ENCODE assay signal across 8 cellular contexts in the genomic region with DNA sequence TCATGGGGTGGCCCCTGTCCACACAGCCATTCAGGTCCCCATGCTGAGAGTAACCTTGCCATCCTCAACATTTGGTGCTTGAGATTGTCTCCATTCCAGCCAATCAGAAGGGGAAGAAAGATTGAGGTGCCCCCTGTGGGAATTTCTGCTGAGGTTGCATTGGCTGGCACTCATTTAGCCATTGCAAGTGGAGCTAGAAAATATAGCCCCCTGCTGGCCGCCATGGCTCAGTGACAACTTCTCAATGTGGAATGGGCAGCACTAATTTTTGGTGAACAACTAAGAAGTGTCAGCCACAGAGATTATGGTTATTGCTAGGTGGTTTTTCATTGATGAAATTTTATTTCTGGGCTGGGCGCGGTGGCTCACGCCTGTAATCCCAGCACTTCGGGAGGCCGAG. TPM values are rescaled to one million over a fixed set of nuclear protein-coding genes. Genes with fewer than 3 reads are reported as not detected.
DNase-seq lines count a peak whose midpoint lies in the region; ATAC-seq, FAIRE-seq and TF ChIP-seq lines count a peak whose summit lies in the region.

No MANE protein-coding gene starts in this region.

- no peak overlapping the region for H3K27ac ChIP-seq in PC-3 (ENCODE audit: low read length)

- peak; percentile 26 for DNase-seq in activated naive CD4-positive, alpha-beta T cell treated with Interleukin-2 at 50 U/mL for 16 hours
- DNase-seq in activated naive CD4-positive, alpha-beta T cell (lab: John Stamatoyannopoulos, UW) = no peak
- DNase-seq in PC-3 = peak; percentile 54
- peak; percentile 50 for DNase-seq in bronchial epithelial cell (ENCODE audit: low read depth)
- peak; percentile 50 for DNase-seq in medulla oblongata (ENCODE audit: extremely low spot score)
- DNase-seq in hippocampal formation (lab: John Stamatoyannopoulos, UW) = no peak
- no peak for DNase-seq in GDM1 (lab: John Stamatoyannopoulos, UW)

- H3F3A ChIP-seq in PC-3 (ENCODE audit: low read length, unreplicated experiment) = no peaks in the 10 kb centered on the region

- POLR2A ChIA-PET in PC-3 (lab: Charles Lee; ENCODE audit: unreplicated experiment) = no interaction called here

- H3K4me3 ChIP-seq in PC-3 (ENCODE audit: low read length) (no peak overlapping the region), bronchial epithelial cell (ENCODE audit: low read depth, low read length) (no peak overlapping the region)

- no TSS peak for BruUV-seq in PC-3 (replicated peaks; lab: Mats Ljungman, UMichigan)

- peak; percentile 74 for TF ChIP-seq CTCF in PC-3 (conservative IDR thresholded peaks at IDR 0.05; ENCODE audit: low read depth, low read length)
- peak; percentile 74 for TF ChIP-seq CTCF in bronchial epithelial cell (IDR thresholded peaks at IDR 0.05; ENCODE audit: insufficient read depth, low read length, severe bottlenecking)

- no peaks in the 10 kb centered on the region for H3K79me2 ChIP-seq in PC-3 (ENCODE audit: low read length)

- intact Hi-C loops in PC-3 (cut with micrococcal nuclease) = loop anchor here (1.0 kb wide), 1 partner anchor 263 kb away; no protein-coding TSS in a partner anchor

- FAIRE-seq in bronchial epithelial cell (lab: Jason Lieb, UNC) = peak; percentile 82

- H3K27me3 ChIP-seq in PC-3 (ENCODE audit: low read length) = peaks cover 12% of the 10 kb centered on the region
- H3K27me3 ChIP-seq in bronchial epithelial cell (ENCODE audit: control insufficient read depth, insufficient read depth, low read length) = no peaks in the 10 kb centered on the region

- no peak overlapping the region for H3K9ac ChIP-seq in PC-3 (ENCODE audit: low read length)

- CTCF ChIA-PET in PC-3 (lab: Charles Lee) = interaction anchor here (0.6 to 1.0 kb wide), 2 partner anchors 19 to 58 kb away, joined by 3 to 4 read pairs; no protein-coding TSS in a partner anchor

- H3K9me2 ChIP-seq in PC-3 (replicated peaks; ENCODE audit: low read length) = no peaks in the 10 kb centered on the region

- H3K4me1 ChIP-seq in PC-3 (ENCODE audit: insufficient read depth, low read length) = no peaks in the 10 kb centered on the region

- no peaks in the 10 kb centered on the region for H3K9me3 ChIP-seq in PC-3 (ENCODE audit: low read length)

- H2AFZ ChIP-seq in PC-3 (ENCODE audit: low read length) = no peak overlapping the region

- H3K36me3 ChIP-seq in PC-3 (ENCODE audit: low read depth, low read length) = no peaks in the 10 kb centered on the region
- no peaks in the 10 kb centered on the region for H3K36me3 ChIP-seq in bronchial epithelial cell (ENCODE audit: control insufficient read depth, insufficient read depth, low read length)

- no peak overlapping the region for H3K4me2 ChIP-seq in PC-3 (ENCODE audit: low read length)

- peak; percentile 58 for ATAC-seq in HG03442 (IDR thresholded peaks at IDR 0.05; ENCODE audit: unreplicated experiment)
- peak; percentile 69 for ATAC-seq in PC-3

- H4K20me1 ChIP-seq in PC-3 (ENCODE audit: low read length) = no peaks in the 10 kb centered on the region

RNA-seq across cellular contexts. Expression of a gene that starts 22.0 kb away (rescaled TPM):
- total RNA-seq in PC-3 (2014; rRNA removed) = not detected in 2 replicates
- total RNA-seq in bronchial epithelial cell = under 0.01 TPM in 1 of 2 replicates, not detected in the other

Comparison
In these comparisons a context has a peak if more than half of its experiments do, and no peak if none do; other contexts are left out.
1. DNase-seq: peak in activated naive CD4-positive, alpha-beta T cell treated with Interleukin-2 at 50 U/mL for 16 hours (single experiment), PC-3 (single experiment), bronchial epithelial cell (single experiment) and medulla oblongata (single experiment); none in activated naive CD4-positive, alpha-beta T cell (0 of 4), hippocampal formation (0 of 2) and GDM1 (single experiment).